ENCODE assay signal across 1 cellular context in genomic region chr17:47229535-47230443, GRCh38.
TF ChIP-seq lines count a peak whose summit lies in the region.

No MANE protein-coding gene starts in this region.

TF ChIP-seq in K562, 482 proteins besides CTCF, POLR2A, EP300 and RAD21 (continued from another document and continues in another):
- no peak for TF ChIP-seq THAP12 (CRISPR knock-in tag; IDR thresholded peaks at IDR 0.05)
- TF ChIP-seq EWSR1 (IDR thresholded peaks at IDR 0.05; ENCODE audit: borderline replicate concordance, low read depth, partially characterized antibody), result no peak
- TF ChIP-seq CREM (IDR thresholded peaks at IDR 0.05; ENCODE audit: low read depth), result peak; percentile 78
- TF ChIP-seq RFX7 (CRISPR knock-in tag; IDR thresholded peaks at IDR 0.05), result no peak
- TF ChIP-seq, protein P1, sequence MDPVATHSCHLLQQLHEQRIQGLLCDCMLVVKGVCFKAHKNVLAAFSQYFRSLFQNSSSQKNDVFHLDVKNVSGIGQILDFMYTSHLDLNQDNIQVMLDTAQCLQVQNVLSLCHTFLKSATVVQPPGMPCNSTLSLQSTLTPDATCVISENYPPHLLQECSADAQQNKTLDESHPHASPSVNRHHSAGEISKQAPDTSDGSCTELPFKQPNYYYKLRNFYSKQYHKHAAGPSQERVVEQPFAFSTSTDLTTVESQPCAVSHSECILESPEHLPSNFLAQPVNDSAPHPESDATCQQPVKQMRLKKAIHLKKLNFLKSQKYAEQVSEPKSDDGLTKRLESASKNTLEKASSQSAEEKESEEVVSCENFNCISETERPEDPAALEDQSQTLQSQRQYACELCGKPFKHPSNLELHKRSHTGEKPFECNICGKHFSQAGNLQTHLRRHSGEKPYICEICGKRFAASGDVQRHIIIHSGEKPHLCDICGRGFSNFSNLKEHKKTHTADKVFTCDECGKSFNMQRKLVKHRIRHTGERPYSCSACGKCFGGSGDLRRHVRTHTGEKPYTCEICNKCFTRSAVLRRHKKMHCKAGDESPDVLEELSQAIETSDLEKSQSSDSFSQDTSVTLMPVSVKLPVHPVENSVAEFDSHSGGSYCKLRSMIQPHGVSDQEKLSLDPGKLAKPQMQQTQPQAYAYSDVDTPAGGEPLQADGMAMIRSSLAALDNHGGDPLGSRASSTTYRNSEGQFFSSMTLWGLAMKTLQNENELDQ (CRISPR knock-in tag; IDR thresholded peaks at IDR 0.05; ENCODE audit: borderline replicate concordance), result 0 out of 2 replicates have a peak, but pooled peaks have one; percentile 54
- 0 out of 2 replicates have a peak, but pooled peaks have one; percentile 49 for TF ChIP-seq KDM2B (CRISPR knock-in tag; IDR thresholded peaks at IDR 0.05)
- TF ChIP-seq NRF1 (conservative IDR thresholded peaks at IDR 0.05 in 1 of 2, IDR thresholded peaks at IDR 0.05 in 1 of 2), result 0 out of 4 replicates have a peak, but pooled peaks of 1 of the 2 experiments have one; percentile 23
- TF ChIP-seq, protein P2, sequence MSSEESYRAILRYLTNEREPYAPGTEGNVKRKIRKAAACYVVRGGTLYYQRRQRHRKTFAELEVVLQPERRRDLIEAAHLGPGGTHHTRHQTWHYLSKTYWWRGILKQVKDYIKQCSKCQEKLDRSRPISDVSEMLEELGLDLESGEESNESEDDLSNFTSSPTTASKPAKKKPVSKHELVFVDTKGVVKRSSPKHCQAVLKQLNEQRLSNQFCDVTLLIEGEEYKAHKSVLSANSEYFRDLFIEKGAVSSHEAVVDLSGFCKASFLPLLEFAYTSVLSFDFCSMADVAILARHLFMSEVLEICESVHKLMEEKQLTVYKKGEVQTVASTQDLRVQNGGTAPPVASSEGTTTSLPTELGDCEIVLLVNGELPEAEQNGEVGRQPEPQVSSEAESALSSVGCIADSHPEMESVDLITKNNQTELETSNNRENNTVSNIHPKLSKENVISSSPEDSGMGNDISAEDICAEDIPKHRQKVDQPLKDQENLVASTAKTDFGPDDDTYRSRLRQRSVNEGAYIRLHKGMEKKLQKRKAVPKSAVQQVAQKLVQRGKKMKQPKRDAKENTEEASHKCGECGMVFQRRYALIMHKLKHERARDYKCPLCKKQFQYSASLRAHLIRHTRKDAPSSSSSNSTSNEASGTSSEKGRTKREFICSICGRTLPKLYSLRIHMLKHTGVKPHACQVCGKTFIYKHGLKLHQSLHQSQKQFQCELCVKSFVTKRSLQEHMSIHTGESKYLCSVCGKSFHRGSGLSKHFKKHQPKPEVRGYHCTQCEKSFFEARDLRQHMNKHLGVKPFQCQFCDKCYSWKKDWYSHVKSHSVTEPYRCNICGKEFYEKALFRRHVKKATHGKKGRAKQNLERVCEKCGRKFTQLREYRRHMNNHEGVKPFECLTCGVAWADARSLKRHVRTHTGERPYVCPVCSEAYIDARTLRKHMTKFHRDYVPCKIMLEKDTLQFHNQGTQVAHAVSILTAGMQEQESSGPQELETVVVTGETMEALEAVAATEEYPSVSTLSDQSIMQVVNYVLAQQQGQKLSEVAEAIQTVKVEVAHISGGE (CRISPR knock-in tag; IDR thresholded peaks at IDR 0.05), result no peak
- TF ChIP-seq SAFB2 (IDR thresholded peaks at IDR 0.05; ENCODE audit: borderline replicate concordance, low read depth, low read length, severe bottlenecking), result no peak
- no peak for TF ChIP-seq ZNF134 (CRISPR knock-in tag; conservative IDR thresholded peaks at IDR 0.05)
- no peak for TF ChIP-seq ZNF384 (IDR thresholded peaks at IDR 0.05; ENCODE audit: low read depth, low read length)
- no peak for TF ChIP-seq NFRKB (IDR thresholded peaks at IDR 0.05; ENCODE audit: low read depth)
- no peak for TF ChIP-seq KLF6 (CRISPR knock-in tag; IDR thresholded peaks at IDR 0.05; ENCODE audit: borderline replicate concordance)
- no peak for TF ChIP-seq HMGXB4 (CRISPR knock-in tag; IDR thresholded peaks at IDR 0.05)
- TF ChIP-seq NKRF (IDR thresholded peaks at IDR 0.05; ENCODE audit: borderline replicate concordance), result no peak
- no peak for TF ChIP-seq PPARD (CRISPR knock-in tag; IDR thresholded peaks at IDR 0.05)
- TF ChIP-seq ZNF398 (CRISPR knock-in tag; IDR thresholded peaks at IDR 0.05), result no peak
- 0 out of 2 replicates have a peak, but pooled peaks have one; percentile 25 for TF ChIP-seq ZNF512 (tag; IDR thresholded peaks at IDR 0.05)
- TF ChIP-seq, protein P3, sequence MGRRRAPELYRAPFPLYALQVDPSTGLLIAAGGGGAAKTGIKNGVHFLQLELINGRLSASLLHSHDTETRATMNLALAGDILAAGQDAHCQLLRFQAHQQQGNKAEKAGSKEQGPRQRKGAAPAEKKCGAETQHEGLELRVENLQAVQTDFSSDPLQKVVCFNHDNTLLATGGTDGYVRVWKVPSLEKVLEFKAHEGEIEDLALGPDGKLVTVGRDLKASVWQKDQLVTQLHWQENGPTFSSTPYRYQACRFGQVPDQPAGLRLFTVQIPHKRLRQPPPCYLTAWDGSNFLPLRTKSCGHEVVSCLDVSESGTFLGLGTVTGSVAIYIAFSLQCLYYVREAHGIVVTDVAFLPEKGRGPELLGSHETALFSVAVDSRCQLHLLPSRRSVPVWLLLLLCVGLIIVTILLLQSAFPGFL (CRISPR knock-in tag; IDR thresholded peaks at IDR 0.05), result no peak
- TF ChIP-seq CBFA2T3 (IDR thresholded peaks at IDR 0.05), result 0 out of 2 replicates have a peak, but pooled peaks have one; percentile 20
- peak; percentile 23 for TF ChIP-seq GATAD2A (IDR thresholded peaks at IDR 0.05)
- peak; percentile 42; the same call in 1 of the 2 replicates for TF ChIP-seq GABPB1 (CRISPR knock-in tag; IDR thresholded peaks at IDR 0.05)
- TF ChIP-seq KHSRP (IDR thresholded peaks at IDR 0.05), result no peak
- TF ChIP-seq U2AF1 (optimal IDR thresholded peaks at IDR 0.05; ENCODE audit: low read depth, low read length), result no peak
- TF ChIP-seq, protein P4, sequence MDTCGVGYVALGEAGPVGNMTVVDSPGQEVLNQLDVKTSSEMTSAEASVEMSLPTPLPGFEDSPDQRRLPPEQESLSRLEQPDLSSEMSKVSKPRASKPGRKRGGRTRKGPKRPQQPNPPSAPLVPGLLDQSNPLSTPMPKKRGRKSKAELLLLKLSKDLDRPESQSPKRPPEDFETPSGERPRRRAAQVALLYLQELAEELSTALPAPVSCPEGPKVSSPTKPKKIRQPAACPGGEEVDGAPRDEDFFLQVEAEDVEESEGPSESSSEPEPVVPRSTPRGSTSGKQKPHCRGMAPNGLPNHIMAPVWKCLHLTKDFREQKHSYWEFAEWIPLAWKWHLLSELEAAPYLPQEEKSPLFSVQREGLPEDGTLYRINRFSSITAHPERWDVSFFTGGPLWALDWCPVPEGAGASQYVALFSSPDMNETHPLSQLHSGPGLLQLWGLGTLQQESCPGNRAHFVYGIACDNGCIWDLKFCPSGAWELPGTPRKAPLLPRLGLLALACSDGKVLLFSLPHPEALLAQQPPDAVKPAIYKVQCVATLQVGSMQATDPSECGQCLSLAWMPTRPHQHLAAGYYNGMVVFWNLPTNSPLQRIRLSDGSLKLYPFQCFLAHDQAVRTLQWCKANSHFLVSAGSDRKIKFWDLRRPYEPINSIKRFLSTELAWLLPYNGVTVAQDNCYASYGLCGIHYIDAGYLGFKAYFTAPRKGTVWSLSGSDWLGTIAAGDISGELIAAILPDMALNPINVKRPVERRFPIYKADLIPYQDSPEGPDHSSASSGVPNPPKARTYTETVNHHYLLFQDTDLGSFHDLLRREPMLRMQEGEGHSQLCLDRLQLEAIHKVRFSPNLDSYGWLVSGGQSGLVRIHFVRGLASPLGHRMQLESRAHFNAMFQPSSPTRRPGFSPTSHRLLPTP (IDR thresholded peaks at IDR 0.05; ENCODE audit: borderline replicate concordance, extremely low read depth, insufficient read length), result no peak
- TF ChIP-seq GABPA (tag; conservative IDR thresholded peaks at IDR 0.05; ENCODE audit: low read depth), result no peak
- TF ChIP-seq ZNF232 (CRISPR knock-in tag; IDR thresholded peaks at IDR 0.05), result no peak
- TF ChIP-seq YBX1 (IDR thresholded peaks at IDR 0.05), result no peak
- TF ChIP-seq SRSF3 (IDR thresholded peaks at IDR 0.05; ENCODE audit: insufficient read depth, low read length), result no peak
- no peak for TF ChIP-seq TAF15 (IDR thresholded peaks at IDR 0.05; ENCODE audit: low read depth, low read length)
- TF ChIP-seq E2F6 (IDR thresholded peaks at IDR 0.05; ENCODE audit: borderline replicate concordance in 1 of 2, extremely low read depth in 1 of 2, insufficient read depth in 1 of 2, insufficient read length in 1 of 2, low read depth in 1 of 2, low read length in 1 of 2, poor library complexity in 1 of 2, severe bottlenecking in 1 of 2), result peak; percentile 32 to 63
- TF ChIP-seq NFE2L1 (tag; IDR thresholded peaks at IDR 0.05; ENCODE audit: borderline replicate concordance, low read depth), result no peak
- TF ChIP-seq SP2 (IDR thresholded peaks at IDR 0.05; ENCODE audit: extremely low read depth, low read depth, low read length, poor library complexity, severe bottlenecking), result no peak
- no peak for TF ChIP-seq ZZZ3 (IDR thresholded peaks at IDR 0.05)
- TF ChIP-seq ZNF507 (tag; conservative IDR thresholded peaks at IDR 0.05), result no peak
- no peak for TF ChIP-seq RBFOX2 (IDR thresholded peaks at IDR 0.05; ENCODE audit: low read depth, low read length)
- TF ChIP-seq ZNF143 (CRISPR knock-in tag; IDR thresholded peaks at IDR 0.05), result no peak
- TF ChIP-seq HNRNPUL1 (IDR thresholded peaks at IDR 0.05; ENCODE audit: low read length), result no peak
